ENCODE assay signal across 16 cellular contexts in the genomic region with DNA sequence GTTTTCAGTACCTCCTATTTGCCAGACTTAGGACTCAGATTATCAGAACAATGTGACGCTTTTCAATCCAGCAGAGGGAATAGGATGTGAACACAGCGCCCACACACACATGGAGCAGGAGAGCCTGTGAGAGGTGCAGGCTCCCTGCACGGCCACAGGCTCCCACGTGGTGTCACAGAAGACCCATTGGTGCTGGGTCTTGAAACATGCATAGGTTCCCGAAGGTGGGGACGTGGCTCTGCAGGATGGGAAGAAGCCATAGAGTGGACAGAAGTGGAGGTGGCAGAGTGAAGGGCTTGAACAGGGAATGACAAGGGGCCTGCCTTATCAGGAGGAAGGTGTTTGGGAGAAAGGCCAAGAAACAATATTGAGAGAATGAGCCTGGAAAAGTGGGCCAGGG.
"Had no signal": no experiment of that assay in that cellular context is flagged by ENCODE, and none has a peak within 500 bp of the region (broad histone marks: within the 10 kb centered on the region; RNA-seq: fewer than 3 reads in every experiment).

No MANE protein-coding gene starts in this region.

- H3K4me2 ChIP-seq: smooth muscle cell had no signal

- ATAC-seq: activated CD8-positive, alpha-beta memory T cell treated with anti-CD3 and anti-CD28 coated beads, Interleukin-2, amount 10 ng/mL, durations not matched to agents 7 days and 5 days; esophagus mucosa; right lobe of liver had no signal

- DNase-seq: activated CD4-positive, alpha-beta T cell treated with anti-CD3 and anti-CD28 coated beads, Interleukin-2, amount 50 U/mL, for 4 hours; activated CD8-positive, alpha-beta memory T cell treated with anti-CD3 and anti-CD28 coated beads, Interleukin-2, amount 10 ng/mL, durations not matched to agents 7 days and 5 days; dorsolateral prefrontal cortex; glutamatergic neuron; kidney glomerular epithelial cell; mesendoderm; ovary; uterus had no signal

- H3K9me3 Mint-ChIP-seq: nephron; T-helper 2 cell treated with Interferon-gamma antibody and Interleukin-4, amounts not matched to agents 5 μg/mL and 100 μg/mL, for 36 hours had no signal

- H3K27ac ChIP-seq: cardiac muscle cell, dorsolateral prefrontal cortex, ovary, right lobe of liver, tibial nerve, uterus had no signal

- H3K36me3 ChIP-seq: cardiac muscle cell, ovary, right lobe of liver, tibial nerve, uterus had no signal

- H3K4me1 ChIP-seq: right lobe of liver, tibial nerve, uterus had no signal

- H3K4me3 ChIP-seq: cardiac muscle cell, dorsolateral prefrontal cortex, ovary, right lobe of liver, smooth muscle cell, tibial nerve, uterus had no signal

- H3K27me3 ChIP-seq: cardiac muscle cell, ovary, right lobe of liver, tibial nerve, uterus had no signal

- H3K4me3 Mint-ChIP-seq: activated CD8-positive, alpha-beta memory T cell treated with anti-CD3 and anti-CD28 coated beads, Interleukin-2, amount 10 ng/mL, durations not matched to agents 7 days and 5 days; activated naive CD4-positive, alpha-beta T cell treated with anti-CD3 and anti-CD28 coated beads for 36 hours; nephron; T-helper 2 cell treated with Interferon-gamma antibody and Interleukin-4, amounts not matched to agents 5 μg/mL and 100 μg/mL, for 36 hours had no signal

- H3K27ac Mint-ChIP-seq: activated CD8-positive, alpha-beta memory T cell treated with anti-CD3 and anti-CD28 coated beads, Interleukin-2, amount 10 ng/mL, durations not matched to agents 7 days and 5 days; activated naive CD4-positive, alpha-beta T cell treated with anti-CD3 and anti-CD28 coated beads for 36 hours; nephron; T-helper 2 cell treated with Interferon-gamma antibody and Interleukin-4, amounts not matched to agents 5 μg/mL and 100 μg/mL, for 36 hours had no signal

- H3K9me3 ChIP-seq: ovary, right lobe of liver, tibial nerve, uterus had no signal
